In genomic region chr5:131810510-131811249, GRCh38 we compare ENCODE assay signal across 8 cellular contexts. TPM values are rescaled to one million over a fixed set of nuclear protein-coding genes. Genes with fewer than 3 reads are reported as not detected.
A peak's percentile ranks its signal among the peaks of the same experiment; 100 is the strongest.
DNase-seq lines count a peak whose midpoint lies in the region; ATAC-seq and TF ChIP-seq lines count a peak whose summit lies in the region.

No MANE protein-coding gene starts in this region.

- no peaks in the 10 kb centered on the region for H3K36me3 ChIP-seq in ascending aorta
- H3K36me3 ChIP-seq in liver (ENCODE audit: control insufficient read depth in 4 of 4, insufficient read depth in 3 of 4, low read depth in 1 of 4, low read length in 3 of 4) = no peaks in the 10 kb centered on the region
- no peaks in the 10 kb centered on the region for H3K36me3 ChIP-seq in body of pancreas (replicated peaks in 1 of 2; ENCODE audit: insufficient read depth in 1 of 2, low read depth in 2 of 2)

- WGBS in liver = 17% methylated on average over 3 of the region's 3 CpGs
- WGBS in body of pancreas, 2 donors = 7 to 13% methylated on average over 3 of the region's 3 CpGs

- no peak for ATAC-seq in activated CD4-positive, alpha-beta T cell treated with anti-CD3 and anti-CD28 coated beads for 36 hours
- ATAC-seq in HG03135 (IDR thresholded peaks at IDR 0.05; ENCODE audit: unreplicated experiment) = peak; percentile 62
- no peak for ATAC-seq in body of pancreas

- peak overlapping the region; percentile 4 to 15 for H3K4me3 ChIP-seq in ascending aorta
- no peak overlapping the region for H3K4me3 ChIP-seq in liver (ENCODE audit: low read depth in 1 of 3, low read length in 3 of 3)
- no peak overlapping the region for H3K4me3 ChIP-seq in body of pancreas

- H3K4me1 Mint-ChIP-seq in activated CD4-positive, alpha-beta T cell treated with anti-CD3 and anti-CD28 coated beads, Interleukin-2, amount 10 ng/mL, durations not matched to agents 7 days and 5 days = peaks cover 2% of the 10 kb centered on the region
- no peaks in the 10 kb centered on the region for H3K4me1 Mint-ChIP-seq in activated CD4-positive, alpha-beta T cell treated with anti-CD3 and anti-CD28 coated beads for 36 hours

- TF ChIP-seq RAD21 in liver (IDR thresholded peaks at IDR 0.05) = peak; percentile 59 to 69

- CTCF ChIA-PET in activated CD4-positive, alpha-beta T cell treated with anti-CD3 and anti-CD28 coated beads, Interleukin-2, amount 10 ng/mL, durations not matched to agents 7 days and 5 days (lab: Charles Lee) = interaction anchor here (0.8 to 2.0 kb wide), 5 partner anchors 13 to 197 kb away, joined by 3 to 7 read pairs (median 3); partner anchors contain the start of gene FNIP1
- CTCF ChIA-PET in activated CD4-positive, alpha-beta T cell treated with anti-CD3 and anti-CD28 coated beads for 36 hours (lab: Charles Lee) = interaction anchor here (0.6 to 2.6 kb wide), 11 partner anchors 106 to 312 kb away, joined by 3 to 12 read pairs (median 3); no protein-coding TSS in a partner anchor

- H3K36me3 Mint-ChIP-seq in activated CD4-positive, alpha-beta T cell treated with anti-CD3 and anti-CD28 coated beads, Interleukin-2, amount 10 ng/mL, durations not matched to agents 7 days and 5 days (ENCODE audit: low read depth) = no peaks in the 10 kb centered on the region
- no peaks in the 10 kb centered on the region for H3K36me3 Mint-ChIP-seq in activated CD4-positive, alpha-beta T cell treated with anti-CD3 and anti-CD28 coated beads for 36 hours (ENCODE audit: low read depth)

- H3K4me1 ChIP-seq in ascending aorta = peaks cover 3 to 4% of the 10 kb centered on the region in 2 donors
- H3K4me1 ChIP-seq in liver (ENCODE audit: control insufficient read depth in 4 of 4, insufficient read depth in 4 of 4, low read length in 3 of 4) = no peaks in the 10 kb centered on the region
- no peaks in the 10 kb centered on the region for H3K4me1 ChIP-seq in body of pancreas

- no peak for TF ChIP-seq POLR2A in body of pancreas (IDR thresholded peaks at IDR 0.05)

- peak in 2 of 3 experiments; percentile 15 to 37 for TF ChIP-seq CTCF in ascending aorta (IDR thresholded peaks at IDR 0.05)
- TF ChIP-seq CTCF in liver (IDR thresholded peaks at IDR 0.05; ENCODE audit: low read depth, low read length, missing input control) = peak; percentile 18
- TF ChIP-seq CTCF in body of pancreas (IDR thresholded peaks at IDR 0.05) = peak in 3 of 7 experiments; percentile 19 to 30 (median 21)

- POLR2A ChIA-PET in activated CD4-positive, alpha-beta T cell treated with anti-CD3 and anti-CD28 coated beads, Interleukin-2, amount 10 ng/mL, durations not matched to agents 7 days and 5 days (lab: Charles Lee) = no interaction called here
- POLR2A ChIA-PET in activated CD4-positive, alpha-beta T cell treated with anti-CD3 and anti-CD28 coated beads for 36 hours (lab: Charles Lee) = interaction anchor here (0.6 kb wide), 1 partner anchor 342 kb away, joined by 3 read pairs; no protein-coding TSS in a partner anchor

- no peak overlapping the region for H3K27ac Mint-ChIP-seq in activated CD4-positive, alpha-beta T cell treated with anti-CD3 and anti-CD28 coated beads, Interleukin-2, amount 10 ng/mL, durations not matched to agents 7 days and 5 days
- H3K27ac Mint-ChIP-seq in activated CD4-positive, alpha-beta T cell treated with anti-CD3 and anti-CD28 coated beads for 36 hours = no peak overlapping the region

- H3K9ac ChIP-seq in liver (ENCODE audit: low read depth in 1 of 2, low read length in 2 of 2) = no peak overlapping the region

- DNase-seq in activated CD4-positive, alpha-beta T cell treated with anti-CD3 and anti-CD28 coated beads, Interleukin-2, amount 10 ng/mL, durations not matched to agents 7 days and 5 days = peak; percentile 31
- no peak for DNase-seq in activated CD4-positive, alpha-beta T cell treated with anti-CD3 and anti-CD28 coated beads for 36 hours
- DNase-seq in ascending aorta (ENCODE audit: low spot score in 2 of 2) (no peak), body of pancreas (no peak)
- DNase-seq in effector CD4-positive, alpha-beta T cell = no peak
- DNase-seq in activated CD8-positive, alpha-beta memory T cell treated with anti-CD3 and anti-CD28 coated beads, Interleukin-2, amount 50 U/mL, for 48 hours = no peak

- peaks cover 9% of the 10 kb centered on the region for H3K27me3 Mint-ChIP-seq in activated CD4-positive, alpha-beta T cell treated with anti-CD3 and anti-CD28 coated beads, Interleukin-2, amount 10 ng/mL, durations not matched to agents 7 days and 5 days
- H3K27me3 Mint-ChIP-seq in activated CD4-positive, alpha-beta T cell treated with anti-CD3 and anti-CD28 coated beads for 36 hours = peaks cover 3% of the 10 kb centered on the region

- no peak overlapping the region for H3K4me3 Mint-ChIP-seq in activated CD4-positive, alpha-beta T cell treated with anti-CD3 and anti-CD28 coated beads, Interleukin-2, amount 10 ng/mL, durations not matched to agents 7 days and 5 days
- no peak overlapping the region for H3K4me3 Mint-ChIP-seq in activated CD4-positive, alpha-beta T cell treated with anti-CD3 and anti-CD28 coated beads for 36 hours

- H3K27me3 ChIP-seq in ascending aorta = no peaks in the 10 kb centered on the region
- no peaks in the 10 kb centered on the region for H3K27me3 ChIP-seq in liver (ENCODE audit: control insufficient read depth in 4 of 4, insufficient read depth in 4 of 4, low read length in 3 of 4)
- no peaks in the 10 kb centered on the region for H3K27me3 ChIP-seq in body of pancreas

- peak overlapping the region; percentile 50 to 61 for H3K27ac ChIP-seq in ascending aorta
- no peak overlapping the region for H3K27ac ChIP-seq in liver (ENCODE audit: low read depth in 1 of 2, low read length in 2 of 2)
- no peak overlapping the region for H3K27ac ChIP-seq in body of pancreas

- H3K9me3 Mint-ChIP-seq in activated CD4-positive, alpha-beta T cell treated with anti-CD3 and anti-CD28 coated beads, Interleukin-2, amount 10 ng/mL, durations not matched to agents 7 days and 5 days = no peaks in the 10 kb centered on the region
- no peaks in the 10 kb centered on the region for H3K9me3 Mint-ChIP-seq in activated CD4-positive, alpha-beta T cell treated with anti-CD3 and anti-CD28 coated beads for 36 hours (ENCODE audit: low read depth)

- intact Hi-C loops in activated CD4-positive, alpha-beta T cell treated with anti-CD3 and anti-CD28 coated beads for 36 hours (cut with DNase I, micrococcal nuclease) = loop anchor here (1.0 to 2.0 kb wide), 4 partner anchors 196 to 253 kb away; no protein-coding TSS in a partner anchor
- intact Hi-C loops in ascending aorta (cut with DNase I) (loop anchor here (1.0 to 5.0 kb wide), 4 partner anchors 14 to 252 kb away; partner anchors contain the start of genes FNIP1, IL3 and RAPGEF6), body of pancreas (cut with DNase I) (loop anchor here (10.0 kb wide), 1 partner anchor 194 kb away; no protein-coding TSS in a partner anchor)

- H3K9me3 ChIP-seq in ascending aorta (no peaks in the 10 kb centered on the region), liver (ENCODE audit: control insufficient read depth in 4 of 4, low read length in 3 of 4) (no peaks in the 10 kb centered on the region), body of pancreas (no peaks in the 10 kb centered on the region)

TF ChIP-seq in liver, 16 proteins besides CTCF, POLR2A, EP300 and RAD21 (continues in another document):
- TF ChIP-seq EGR1 (IDR thresholded peaks at IDR 0.05; ENCODE audit: low read depth in 2 of 2) = no peak
- no peak for TF ChIP-seq ATF3 (IDR thresholded peaks at IDR 0.05)
- TF ChIP-seq GABPA (IDR thresholded peaks at IDR 0.05 in 1 of 2, conservative IDR thresholded peaks at IDR 0.05 in 1 of 2) = no peak
- no peak for TF ChIP-seq FOXA1 (IDR thresholded peaks at IDR 0.05)
- no peak for TF ChIP-seq RXRA (IDR thresholded peaks at IDR 0.05)
- TF ChIP-seq HNF4A (conservative IDR thresholded peaks at IDR 0.05) = no peak
- no peak for TF ChIP-seq REST (IDR thresholded peaks at IDR 0.05)
- no peak for TF ChIP-seq JUND (IDR thresholded peaks at IDR 0.05)
- no peak for TF ChIP-seq YY1 (IDR thresholded peaks at IDR 0.05)

RNA-seq across cellular contexts. Expression of gene FNIP1, which starts 13.9 kb away (rescaled TPM):
- 10 to 100 TPM; 24.8 to 26.1 TPM for total RNA-seq in activated CD4-positive, alpha-beta T cell treated with anti-CD3 and anti-CD28 coated beads, Interleukin-2, amount 10 ng/mL, durations not matched to agents 7 days and 5 days
- total RNA-seq in activated CD4-positive, alpha-beta T cell treated with anti-CD3 and anti-CD28 coated beads for 36 hours = 10 to 100 TPM; 14.2 to 16.3 TPM
- total RNA-seq in ascending aorta = 20.5 TPM
- total RNA-seq in liver = 10 to 100 TPM; 18.0 to 34.0 TPM
- 1 to 10 TPM; 3.7 to 9.7 TPM for polyA plus RNA-seq in liver
- total RNA-seq in body of pancreas = 10 to 100 TPM; 20.5 to 35.9 TPM

Comparison
In these comparisons a context has a peak if more than half of its experiments do, and no peak if none do; other contexts are left out.
1. H3K27ac ChIP-seq: peak in ascending aorta (2 of 2); none in liver (0 of 2) and body of pancreas (0 of 4).
2. H3K4me3 ChIP-seq: peak in ascending aorta (2 of 2); none in liver (0 of 3) and body of pancreas (0 of 2).